ENCODE assay signal across 19 cellular contexts in the genomic region with DNA sequence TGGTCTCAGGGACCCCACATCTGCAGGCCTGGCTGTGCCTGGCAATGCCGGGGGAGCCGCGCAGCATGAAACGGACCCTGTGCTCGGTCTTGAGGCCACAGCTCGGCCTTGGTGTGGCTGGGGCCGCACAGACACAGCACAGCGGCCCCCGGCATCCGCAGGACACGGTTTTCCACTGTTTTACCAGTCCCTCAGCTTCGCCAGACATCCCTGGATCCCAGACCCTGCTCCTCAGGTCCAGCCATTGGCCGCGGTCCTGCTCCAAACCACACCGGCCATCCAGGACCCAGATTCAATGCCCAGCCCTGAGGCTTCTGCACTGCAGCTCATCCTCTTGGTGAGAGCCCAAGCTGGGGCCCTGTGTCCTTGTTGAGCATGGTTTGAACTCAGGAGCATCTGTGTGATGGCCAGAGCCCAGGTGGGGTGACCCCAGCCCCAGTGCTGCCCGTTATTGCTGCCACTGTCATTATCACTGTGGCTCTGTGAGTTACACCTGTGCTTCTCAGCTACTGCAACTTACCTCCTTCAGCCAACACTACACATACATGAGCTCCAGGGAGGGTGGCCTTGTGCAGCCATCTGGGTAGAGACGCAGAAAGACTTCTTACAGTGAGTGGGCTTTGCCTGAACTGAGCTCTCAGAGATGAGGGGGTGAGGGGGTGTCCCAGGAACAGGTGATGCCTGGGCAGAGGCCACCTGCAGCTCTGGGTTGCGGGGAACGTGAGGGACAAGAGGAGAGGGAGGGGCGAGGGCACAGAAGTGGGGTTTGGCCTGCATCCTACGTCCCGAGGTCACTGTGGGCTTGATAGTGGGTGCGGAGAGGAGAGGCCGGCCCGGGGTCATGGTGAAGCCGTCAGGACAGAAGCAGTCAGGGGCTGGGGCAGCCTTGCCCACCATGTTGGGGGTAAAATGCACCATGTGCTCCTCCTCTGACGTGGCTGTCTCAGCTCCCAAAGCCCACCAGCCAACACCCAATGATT.
DNase-seq lines count a peak whose midpoint lies in the region; TF ChIP-seq lines count a peak whose summit lies in the region.
"Had no signal": no experiment of that assay in that cellular context is flagged by ENCODE, and none has a peak within 500 bp of the region (broad histone marks: within the 10 kb centered on the region; RNA-seq: fewer than 3 reads in every experiment).

No MANE protein-coding gene starts in this region.

- H3K4me2 ChIP-seq in mesenchymal stem cell (ENCODE audit: low read length, poor library complexity, severe bottlenecking) (no peak overlapping the region), Karpas-422 (ENCODE audit: low read depth, low read length, poor library complexity, severe bottlenecking) (no peak overlapping the region)

- intact Hi-C loops in left ventricle myocardium inferior (cut with micrococcal nuclease) = no loop called here
- intact Hi-C loops in sigmoid colon (cut with DNase I) = no loop called here

- 84% methylated on average over 26 of the region's 27 CpGs for WGBS in mesenchymal stem cell
- WGBS in sigmoid colon, 2 donors = 93% methylated on average over 27 of the region's 27 CpGs

- peak; percentile 50 for DNase-seq in right atrium auricular region (ENCODE audit: low spot score)
- no peak for DNase-seq in left ventricle myocardium inferior
- no peak for DNase-seq in mesenchymal stem cell
- DNase-seq in sigmoid colon = peak; percentile 32
- DNase-seq in inferior parietal cortex (ENCODE audit: extremely low spot score) = no peak
- no peak for DNase-seq in Karpas-422
- no peak for DNase-seq in NCI-H446 (lab: John Stamatoyannopoulos, UW)
- no peak for DNase-seq in NCI-H510A (lab: John Stamatoyannopoulos, UW)
- DNase-seq: BE2C; CD4-positive, CD25-positive, alpha-beta regulatory T cell; DMS 273 treated with DMSO at 0.1 percent for 48 hours; DND-41; H7; HFFc6; NCI-H2171 treated with DMSO at 0.1 percent for 48 hours; NCI-H510A treated with DMSO at 0.1 percent for 48 hours; PC-3; SIG-M5 had no signal

- H3K23ac ChIP-seq in mesenchymal stem cell (ENCODE audit: low read length in 2 of 2) = no peak overlapping the region

- H3K14ac ChIP-seq in mesenchymal stem cell (ENCODE audit: low read length in 2 of 2) = no peak overlapping the region

- H3K4ac ChIP-seq in mesenchymal stem cell (ENCODE audit: low read depth in 1 of 2, low read length in 2 of 2) = no peak overlapping the region

- H4K91ac ChIP-seq in mesenchymal stem cell (ENCODE audit: low read length) = peak overlapping the region; percentile 34

- H2AFZ ChIP-seq in mesenchymal stem cell (ENCODE audit: low read depth, low read length) = no peak overlapping the region
- H2AFZ ChIP-seq in Karpas-422 (ENCODE audit: low read length) = no peak overlapping the region

- no peak for TF ChIP-seq POLR2A in sigmoid colon (IDR thresholded peaks at IDR 0.05)

- no peak overlapping the region for H2AK5ac ChIP-seq in mesenchymal stem cell (ENCODE audit: low read length, severe bottlenecking)

- H2BK120ac ChIP-seq in mesenchymal stem cell (ENCODE audit: low read depth, low read length) = no peak overlapping the region

- H3K27me3 ChIP-seq in right atrium auricular region (no peaks in the 10 kb centered on the region), left ventricle myocardium inferior (ENCODE audit: low read depth) (peaks cover 22% of the 10 kb centered on the region), mesenchymal stem cell (ENCODE audit: control insufficient read depth in 1 of 2, insufficient read depth in 1 of 2, low read length in 2 of 2) (no peaks in the 10 kb centered on the region), sigmoid colon (no peaks in the 10 kb centered on the region), Karpas-422 (ENCODE audit: low read length) (no peaks in the 10 kb centered on the region)
- H3K27me3 ChIP-seq: BE2C had no signal

- no peak overlapping the region for H2BK5ac ChIP-seq in mesenchymal stem cell (ENCODE audit: low read depth, low read length, poor library complexity, severe bottlenecking)

- H3K27ac ChIP-seq in right atrium auricular region (no peak overlapping the region), left ventricle myocardium inferior (replicated peaks) (no peak overlapping the region), mesenchymal stem cell (ENCODE audit: low read length, poor library complexity, severe bottlenecking) (no peak overlapping the region), sigmoid colon (no peak overlapping the region), Karpas-422 (ENCODE audit: low read length) (no peak overlapping the region)
- H3K27ac ChIP-seq: RWPE1 had no signal

- TF ChIP-seq EP300 in sigmoid colon (IDR thresholded peaks at IDR 0.05) = no peak

- H2BK15ac ChIP-seq in mesenchymal stem cell (ENCODE audit: low read depth, poor library complexity, severe bottlenecking) = no peak overlapping the region

- H3K79me1 ChIP-seq in mesenchymal stem cell (replicated peaks; ENCODE audit: low read length, poor library complexity, severe bottlenecking) = no peaks in the 10 kb centered on the region

- no peaks in the 10 kb centered on the region for H3K79me2 ChIP-seq in Karpas-422 (ENCODE audit: low read length)

- no peaks in the 10 kb centered on the region for H4K20me1 ChIP-seq in Karpas-422 (ENCODE audit: insufficient read depth, low read depth, low read length)

- H3K4me3 ChIP-seq in right atrium auricular region = no peak overlapping the region
- no peak overlapping the region for H3K4me3 ChIP-seq in left ventricle myocardium inferior
- no peak overlapping the region for H3K4me3 ChIP-seq in mesenchymal stem cell (ENCODE audit: insufficient read depth in 1 of 2, low read depth in 1 of 2, low read length in 2 of 2)
- H3K4me3 ChIP-seq in sigmoid colon = no peak overlapping the region
- no peak overlapping the region for H3K4me3 ChIP-seq in Karpas-422 (ENCODE audit: low read length)

- no peak overlapping the region for H4K8ac ChIP-seq in mesenchymal stem cell (ENCODE audit: low read length)

- H2BK12ac ChIP-seq in mesenchymal stem cell (ENCODE audit: low read length in 2 of 2) = no peak overlapping the region

- H3K36me3 ChIP-seq in right atrium auricular region (no peaks in the 10 kb centered on the region), left ventricle myocardium inferior (no peaks in the 10 kb centered on the region), mesenchymal stem cell (ENCODE audit: control insufficient read depth in 1 of 2, insufficient read depth in 2 of 2, low read depth in 1 of 2, low read length in 2 of 2) (no peaks in the 10 kb centered on the region), sigmoid colon (no peaks in the 10 kb centered on the region), Karpas-422 (ENCODE audit: insufficient read depth, low read length) (no peaks in the 10 kb centered on the region)
- H3K36me3 ChIP-seq: BE2C had no signal

- H3K9me3 ChIP-seq in right atrium auricular region (no peaks in the 10 kb centered on the region), left ventricle myocardium inferior (replicated peaks) (no peaks in the 10 kb centered on the region), mesenchymal stem cell (ENCODE audit: control insufficient read depth, low read length) (no peaks in the 10 kb centered on the region), sigmoid colon (no peaks in the 10 kb centered on the region), Karpas-422 (ENCODE audit: low read length) (no peaks in the 10 kb centered on the region)
- H3K9me3 ChIP-seq: BE2C had no signal

- TF ChIP-seq CTCF in right atrium auricular region (IDR thresholded peaks at IDR 0.05) = no peak
- no peak for TF ChIP-seq CTCF in left ventricle myocardium inferior (IDR thresholded peaks at IDR 0.05; ENCODE audit: borderline replicate concordance)
- no peak for TF ChIP-seq CTCF in sigmoid colon (IDR thresholded peaks at IDR 0.05)

- H3K4me1 ChIP-seq in right atrium auricular region = peaks cover 0 to 12% of the 10 kb centered on the region in 2 donors
- H3K4me1 ChIP-seq in left ventricle myocardium inferior = peaks cover 21% of the 10 kb centered on the region
- peaks cover 5% of the 10 kb centered on the region for H3K4me1 ChIP-seq in mesenchymal stem cell (ENCODE audit: control insufficient read depth, insufficient read depth, low read depth, low read length)
- peaks cover 0 to 13% (median 11%) of the 10 kb centered on the region in 4 donors for H3K4me1 ChIP-seq in sigmoid colon
- H3K4me1 ChIP-seq in Karpas-422 (ENCODE audit: low read length) = no peaks in the 10 kb centered on the region
- H3K4me1 ChIP-seq: BE2C had no signal

- H3K9ac ChIP-seq in mesenchymal stem cell (ENCODE audit: low read length) (no peak overlapping the region), Karpas-422 (ENCODE audit: low read length) (no peak overlapping the region)

- H3K18ac ChIP-seq in mesenchymal stem cell (ENCODE audit: low read depth in 1 of 2, low read length in 2 of 2) = no peak overlapping the region

- no peaks in the 10 kb centered on the region for H3K9me2 ChIP-seq in Karpas-422 (replicated peaks; ENCODE audit: insufficient read depth, low read length)

Comparison
In these comparisons a context has a peak if more than half of its experiments do, and no peak if none do; other contexts are left out.
1. DNase-seq: peak in right atrium auricular region (single experiment) and sigmoid colon (single experiment); none in left ventricle myocardium inferior (single experiment), mesenchymal stem cell (single experiment), inferior parietal cortex (single experiment), Karpas-422 (single experiment), NCI-H446 (0 of 2) and NCI-H510A (single experiment).